Comparison of ENCODE assay signal across 8 cellular contexts in the genomic region with DNA sequence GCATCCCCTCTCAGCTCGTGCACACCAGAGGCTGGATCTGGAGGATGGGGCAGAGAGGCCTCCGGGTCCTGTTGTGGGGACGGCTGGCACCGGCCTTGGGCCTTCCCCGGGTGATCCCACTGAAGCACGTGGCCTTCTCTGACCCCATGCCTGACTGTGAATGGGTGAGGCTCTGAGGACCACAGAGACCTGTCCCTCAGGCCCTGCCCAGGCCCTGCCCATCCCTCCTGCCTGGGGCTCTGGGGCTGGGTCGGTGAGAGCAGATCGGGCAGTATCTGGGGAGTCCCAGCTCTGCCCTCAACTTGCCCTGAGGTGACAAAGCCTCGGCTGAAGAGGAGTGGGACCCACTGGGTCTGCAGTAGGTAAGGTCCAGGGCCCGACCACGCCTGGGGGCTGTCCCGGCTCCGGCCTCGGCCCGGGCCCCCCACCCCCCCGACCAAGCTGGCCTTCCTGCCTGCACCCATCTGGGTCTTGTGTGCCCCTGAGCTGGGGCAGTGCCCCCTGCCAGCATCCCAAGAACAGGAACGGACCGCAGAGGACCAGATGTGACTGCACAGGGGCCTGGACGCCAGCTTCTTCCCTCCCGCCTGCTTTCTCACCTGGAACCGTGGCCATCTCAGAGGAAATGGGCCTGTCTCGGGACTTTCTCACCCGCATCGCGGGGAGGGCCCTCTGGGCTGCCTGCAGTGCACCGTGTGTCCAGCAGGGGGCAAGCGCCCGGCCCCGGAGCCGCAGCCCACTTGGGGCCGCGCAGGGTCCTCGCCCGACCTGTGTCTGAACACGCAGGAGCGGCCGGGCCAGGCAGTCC.
DNase-seq lines count a peak whose midpoint lies in the region; ATAC-seq, FAIRE-seq and TF ChIP-seq lines count a peak whose summit lies in the region.
"Not testable (repeated sequence)": the region's sequence is repeated elsewhere in the genome, so short reads cannot be mapped to it uniquely, and the experiment has no call there.

No MANE protein-coding gene starts in this region.

- not testable (repeated sequence) for H3K4me2 ChIP-seq in A549, KMS-11
- peak overlapping the region; percentile 70 for H3K4me2 ChIP-seq in HCT116 (ENCODE audit: low read length)

- not testable (repeated sequence) for FAIRE-seq in A549 (lab: Jason Lieb, UNC)

- H3K9me3 ChIP-seq in A549; HCT116 (ENCODE audit: control insufficient read depth in 1 of 2, insufficient read depth in 1 of 2, low read depth in 1 of 2, low read length in 2 of 2): not testable (repeated sequence)

- H3K4me1 Mint-ChIP-seq in chondrocyte (ENCODE audit: low read depth); progenitor cell of endocrine pancreas (ENCODE audit: low read depth): not testable (repeated sequence)

- H3K27me3 Mint-ChIP-seq in chondrocyte (ENCODE audit: low read depth) = peaks cover 15% of the 10 kb centered on the region
- not testable (repeated sequence) for H3K27me3 Mint-ChIP-seq in progenitor cell of endocrine pancreas

- ATAC-seq in A549 (peak; percentile 47 to 83; a peak in 5 of 6 replicates), HCT116 (peak; percentile 97)

- not testable (repeated sequence) for H3K4me3 ChIP-seq in A549; KMS-11 (IDR thresholded peaks at IDR 0.05; ENCODE audit: insufficient read depth, low read depth, low read length); WI38 (ENCODE audit: low read depth, low read length)
- H3K4me3 ChIP-seq in HCT116 (replicated peaks in 1 of 2; ENCODE audit: low read depth in 1 of 2, low read length in 2 of 2) = peak overlapping the region; percentile 31 to 46

- H3K9me2 ChIP-seq in HCT116 (ENCODE audit: insufficient read depth) = not testable (repeated sequence)

- 38% methylated on average over 18 of the region's 37 CpGs for WGBS in A549 (ENCODE audit: missing lambda C conversion rate)

- not testable (repeated sequence) for BruUV-seq in HCT116 (replicated peaks; lab: Mats Ljungman, UMichigan)

- not testable (repeated sequence) for H3K27ac Mint-ChIP-seq in chondrocyte (ENCODE audit: unreplicated experiment); progenitor cell of endocrine pancreas

- not testable (repeated sequence) for H3K4me1 ChIP-seq in A549; HCT116 (ENCODE audit: control insufficient read depth in 1 of 2, insufficient read depth in 2 of 2, low read length in 2 of 2); KMS-11 (ENCODE audit: low read depth, poor library complexity, severe bottlenecking)

- CTCF ChIA-PET in A549 (lab: Yijun Ruan, JAX) = interaction anchor here (1.4 kb wide), 1 partner anchor 10 kb away, joined by 3 read pairs; no protein-coding TSS in a partner anchor
- CTCF ChIA-PET in HCT116 (lab: Charles Lee) = not testable (repeated sequence)

- not testable (repeated sequence) for H3K4me3 Mint-ChIP-seq in chondrocyte (ENCODE audit: unreplicated experiment); progenitor cell of endocrine pancreas (ENCODE audit: low read depth)

- peak in 1 of 2 experiments; percentile 7 for DNase-seq in A549 (ENCODE audit: low read depth in 1 of 2, low spot score in 1 of 2)
- not testable (repeated sequence) for DNase-seq in HCT116 (ENCODE audit: low read depth, low spot score); chondrocyte (ENCODE audit: low spot score); progenitor cell of endocrine pancreas (ENCODE audit: low spot score, unreplicated experiment)
- DNase-seq in hepatic stellate cell (ENCODE audit: low spot score) = peak; percentile 18

- POLR2A ChIA-PET in A549 (lab: Yijun Ruan, JAX) = not testable (repeated sequence)
- POLR2A ChIA-PET in HCT116 (lab: Charles Lee) = interaction anchor here (0.6 kb wide), 1 partner anchor 1865 kb away, joined by 3 read pairs; a partner anchor contains a TSS

- not testable (repeated sequence) for H3K36me3 Mint-ChIP-seq in chondrocyte (ENCODE audit: low read depth); progenitor cell of endocrine pancreas (ENCODE audit: insufficient read depth)

- not testable (repeated sequence) for H3K9me3 Mint-ChIP-seq in chondrocyte (ENCODE audit: low read depth); progenitor cell of endocrine pancreas (ENCODE audit: low read depth)

- intact Hi-C loops in HCT116 (cut with micrococcal nuclease) = not testable (repeated sequence)

- H3K79me2 ChIP-seq in HCT116 (ENCODE audit: insufficient read depth, low read length); KMS-11 (ENCODE audit: insufficient read depth, low read depth): not testable (repeated sequence)

- not testable (repeated sequence) for TF ChIP-seq EP300 in A549 (IDR thresholded peaks at IDR 0.05)

- TF ChIP-seq RAD21 in A549 (conservative IDR thresholded peaks at IDR 0.05 in 1 of 2, IDR thresholded peaks at IDR 0.05 in 1 of 2) = not testable (repeated sequence)
- 0 out of 2 replicates have a peak, but pooled peaks have one; percentile 17 for TF ChIP-seq RAD21 in HCT116 (IDR thresholded peaks at IDR 0.05; ENCODE audit: low read depth)

- peak overlapping the region; percentile 32; the same call in 1 of the 2 replicates for H3K9ac ChIP-seq in HCT116 (ENCODE audit: low read length)
- H3K9ac ChIP-seq in KMS-11 = not testable (repeated sequence)

- RAD21 ChIA-PET in HCT116 (lab: Charles Lee; ENCODE audit: low non-redundant PET in 1 of 2, low total read pairs in 2 of 2, uncharacterized antibody in 2 of 2, unreplicated experiment in 2 of 2) = not testable (repeated sequence)

- H2AFZ ChIP-seq in HCT116 (ENCODE audit: low read depth, low read length, poor library complexity, severe bottlenecking) (peak overlapping the region; percentile 45), KMS-11 (ENCODE audit: low read depth) (peak overlapping the region; percentile 26)

- not testable (repeated sequence) for TF ChIP-seq POLR2A in A549 (IDR thresholded peaks at IDR 0.05; ENCODE audit: low read length); HCT116 (IDR thresholded peaks at IDR 0.05; ENCODE audit: borderline replicate concordance, extremely low read depth, insufficient read depth, insufficient read length)

- H3K27ac ChIP-seq in A549; HCT116 (ENCODE audit: low read depth, low read length); KMS-11: not testable (repeated sequence)

- not testable (repeated sequence) for H4K20me1 ChIP-seq in HCT116 (ENCODE audit: insufficient read depth); KMS-11 (ENCODE audit: insufficient read depth)

- TF ChIP-seq CTCF in A549 (IDR thresholded peaks at IDR 0.05) = not testable (repeated sequence)
- TF ChIP-seq CTCF in GM12874 (IDR thresholded peaks at IDR 0.05; ENCODE audit: insufficient read depth, low read depth, low read length) (peak; percentile 42), HCT116 (IDR thresholded peaks at IDR 0.05 in 2 of 3, conservative IDR thresholded peaks at IDR 0.05 in 1 of 3; ENCODE audit: borderline replicate concordance in 1 of 3, insufficient read depth in 1 of 3, low read depth in 2 of 3, low read length in 2 of 3) (peak in 2 of 3 experiments; percentile 79 to 85; a peak in 4 of 6 replicates), KMS-11 (conservative IDR thresholded peaks at IDR 0.05; ENCODE audit: low read depth, low read length) (peak; percentile 72), WI38 (IDR thresholded peaks at IDR 0.05; ENCODE audit: low read depth, low read length) (peak; percentile 47), chondrocyte (IDR thresholded peaks at IDR 0.05) (peak; percentile 83), progenitor cell of endocrine pancreas (IDR thresholded peaks at IDR 0.05; ENCODE audit: unreplicated experiment) (peak; percentile 72)

- not testable (repeated sequence) for H3K36me3 ChIP-seq in HCT116 (ENCODE audit: control insufficient read depth in 1 of 2, insufficient read depth in 2 of 2, low read length in 2 of 2); KMS-11 (ENCODE audit: insufficient read depth)

- not testable (repeated sequence) for H3K27me3 ChIP-seq in HCT116 (ENCODE audit: insufficient read depth, low read length); KMS-11 (ENCODE audit: insufficient read depth, low read depth)
